ENCODE assay signal across 8 cellular contexts in genomic region chr2:127104881-127105655, GRCh38. TPM values are rescaled to one million over a fixed set of nuclear protein-coding genes. Genes with fewer than 3 reads are reported as not detected.
A peak's percentile ranks its signal among the peaks of the same experiment; 100 is the strongest.
DNase-seq lines count a peak whose midpoint lies in the region; ATAC-seq, FAIRE-seq and TF ChIP-seq lines count a peak whose summit lies in the region.

No MANE protein-coding gene starts in this region.

- no peak overlapping the region for H3K27ac Mint-ChIP-seq in activated naive CD8-positive, alpha-beta T cell
- H3K27ac Mint-ChIP-seq in activated naive CD8-positive, alpha-beta T cell treated with anti-CD3 and anti-CD28 coated beads, Interleukin-2, amount 50 U/mL, for 24 hours = no peak overlapping the region

- peak overlapping the region; percentile 27 for H3K4me3 Mint-ChIP-seq in activated naive CD8-positive, alpha-beta T cell
- no peak overlapping the region for H3K4me3 Mint-ChIP-seq in activated naive CD8-positive, alpha-beta T cell treated with anti-CD3 and anti-CD28 coated beads, Interleukin-2, amount 50 U/mL, for 24 hours

- peaks cover 5% of the 10 kb centered on the region for H3K4me1 Mint-ChIP-seq in activated naive CD8-positive, alpha-beta T cell (ENCODE audit: low read depth)
- peaks cover 9% of the 10 kb centered on the region for H3K4me1 Mint-ChIP-seq in activated naive CD8-positive, alpha-beta T cell treated with anti-CD3 and anti-CD28 coated beads, Interleukin-2, amount 50 U/mL, for 24 hours

- no peaks in the 10 kb centered on the region for H3K9me3 Mint-ChIP-seq in activated naive CD8-positive, alpha-beta T cell (ENCODE audit: low read depth)
- H3K9me3 Mint-ChIP-seq in activated naive CD8-positive, alpha-beta T cell treated with anti-CD3 and anti-CD28 coated beads, Interleukin-2, amount 50 U/mL, for 24 hours = no peaks in the 10 kb centered on the region

- no peak for TF ChIP-seq CTCF in upper lobe of left lung (IDR thresholded peaks at IDR 0.05)
- no peak for TF ChIP-seq CTCF in GM10266 (IDR thresholded peaks at IDR 0.05; ENCODE audit: control insufficient read depth, insufficient read depth, low read depth, missing control alignments)

- FAIRE-seq in H54 (lab: Jason Lieb, UNC) = no peak

- H3K27me3 Mint-ChIP-seq in activated naive CD8-positive, alpha-beta T cell = peaks cover 5% of the 10 kb centered on the region
- peaks cover 9% of the 10 kb centered on the region for H3K27me3 Mint-ChIP-seq in activated naive CD8-positive, alpha-beta T cell treated with anti-CD3 and anti-CD28 coated beads, Interleukin-2, amount 50 U/mL, for 24 hours

- peak overlapping the region in 3 of 4 donors; percentile 73 to 91 (median 83) for H3K4me3 ChIP-seq in upper lobe of left lung

- no peaks in the 10 kb centered on the region for H3K27me3 ChIP-seq in upper lobe of left lung

- WGBS in upper lobe of left lung, 2 donors = 65 to 91% methylated on average over 1 to 6 of the region's 6 CpGs

- no peaks in the 10 kb centered on the region for H3K36me3 ChIP-seq in upper lobe of left lung

- TF ChIP-seq POLR2A in upper lobe of left lung (IDR thresholded peaks at IDR 0.05) = no peak
- no peak for TF ChIP-seq POLR2A in H54 (IDR thresholded peaks at IDR 0.05; ENCODE audit: low read depth, low read length)

- peaks cover 7 to 23% (median 18%) of the 10 kb centered on the region in 4 donors for H3K4me1 ChIP-seq in upper lobe of left lung

- DNase-seq in activated naive CD8-positive, alpha-beta T cell treated with anti-CD3 and anti-CD28 coated beads, Interleukin-2, amount 50 U/mL, for 24 hours = no peak
- DNase-seq in mesenteric fat pad (ENCODE audit: low spot score) = peak; percentile 30
- DNase-seq in upper lobe of left lung = peak in 1 of 2 donors; percentile 18
- DNase-seq in medulla oblongata (ENCODE audit: extremely low spot score) = no peak
- DNase-seq in H54 (ENCODE audit: insufficient read length, low spot score) = no peak
- no peak for DNase-seq in GM10266 (ENCODE audit: extremely low spot score)

- H3K27ac ChIP-seq in cingulate gyrus (ENCODE audit: low read depth, low read length) (peak overlapping the region; percentile 96), upper lobe of left lung (peak overlapping the region in 3 of 4 donors; percentile 83 to 87 (median 84))

- no peak for TF ChIP-seq EP300 in upper lobe of left lung (IDR thresholded peaks at IDR 0.05)

- H3K9me3 ChIP-seq in upper lobe of left lung = no peaks in the 10 kb centered on the region

- no peak for ATAC-seq in activated naive CD8-positive, alpha-beta T cell treated with anti-CD3 and anti-CD28 coated beads, Interleukin-2, amount 50 U/mL, for 24 hours
- ATAC-seq in upper lobe of left lung (ENCODE audit: low FRiP score in 2 of 2) = no peak

- no peaks in the 10 kb centered on the region for H3K36me3 Mint-ChIP-seq in activated naive CD8-positive, alpha-beta T cell
- H3K36me3 Mint-ChIP-seq in activated naive CD8-positive, alpha-beta T cell treated with anti-CD3 and anti-CD28 coated beads, Interleukin-2, amount 50 U/mL, for 24 hours (ENCODE audit: low read depth) = no peaks in the 10 kb centered on the region

RNA-seq across cellular contexts. Expression of gene BIN1, which starts 1.9 kb away (rescaled TPM):
- total RNA-seq in mesenteric fat pad = 87.0 TPM
- total RNA-seq in upper lobe of left lung = 10 to 100 TPM; 32.3 to 57.0 (median 42.9) TPM
